Comparison of ENCODE assay signal across 17 cellular contexts in the genomic region with DNA sequence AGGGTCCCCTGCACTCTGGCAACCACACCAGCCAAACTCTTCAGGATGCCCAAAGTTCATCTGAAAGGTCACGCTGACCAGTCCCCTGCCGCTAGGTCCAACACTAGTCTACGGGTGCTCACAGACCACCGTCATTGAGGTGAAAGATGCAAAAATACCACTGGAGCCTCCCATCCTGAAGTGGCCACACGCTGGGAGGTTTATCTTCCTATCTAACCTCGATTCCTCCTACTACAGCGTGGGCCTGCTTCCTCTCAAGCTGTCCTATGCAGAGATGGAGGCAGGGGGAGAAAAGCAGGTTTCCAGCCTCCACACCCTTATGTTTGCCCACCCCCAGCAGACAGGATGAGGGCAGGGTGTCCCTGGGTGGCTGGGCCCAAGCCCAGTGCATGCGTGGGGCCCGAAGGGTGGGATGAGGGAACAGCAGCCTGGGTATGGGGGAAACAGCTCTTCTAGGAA. TPM values are rescaled to one million over a fixed set of nuclear protein-coding genes. Genes with fewer than 3 reads are reported as not detected.
DNase-seq lines count a peak whose midpoint lies in the region; ATAC-seq and TF ChIP-seq lines count a peak whose summit lies in the region.
"Had no signal": no experiment of that assay in that cellular context is flagged by ENCODE, and none has a peak within 500 bp of the region (broad histone marks: within the 10 kb centered on the region; RNA-seq: fewer than 3 reads in every experiment).

No MANE protein-coding gene starts in this region.

- no peak for DNase-seq in Caco-2
- DNase-seq in NT2/D1 (ENCODE audit: low read depth, low spot score), result no peak
- DNase-seq in NCI-H1417 (lab: John Stamatoyannopoulos, UW), result no peak
- no peak for DNase-seq in activated CD4-positive, alpha-beta memory T cell treated with anti-CD3 and anti-CD28 coated beads for 36 hours
- no peak for DNase-seq in NAMALWA (ENCODE audit: low spot score)
- DNase-seq: CD8-positive, alpha-beta memory T cell; KBM-7; MM.1S; NCI-H1092; NCI-H146; NCI-H2029; NCI-H510A; NCI-H748 treated with DMSO at 0.1 percent for 48 hours had no signal

- H3K36me3 ChIP-seq in Caco-2 (ENCODE audit: control insufficient read depth, insufficient read depth, low read length) (no peaks in the 10 kb centered on the region), NT2/D1 (ENCODE audit: insufficient read depth, insufficient read length, low read length) (no peaks in the 10 kb centered on the region)

- H3K36me3 Mint-ChIP-seq in Caco-2 (ENCODE audit: insufficient read depth, unreplicated experiment) (peaks cover 7% of the 10 kb centered on the region), nephron (ENCODE audit: low read depth) (no peaks in the 10 kb centered on the region)
- no peaks in the 10 kb centered on the region for H3K36me3 Mint-ChIP-seq in activated CD4-positive, alpha-beta memory T cell treated with anti-CD3 and anti-CD28 coated beads for 36 hours
- H3K36me3 Mint-ChIP-seq: CD8-positive, alpha-beta memory T cell had no signal

- CTCF ChIA-PET in Caco-2 (lab: Charles Lee), result interaction anchor here (0.6 to 4.2 kb wide), 7 partner anchors 12 to 176 kb away, joined by 3 to 35 read pairs (median 5); no protein-coding TSS in a partner anchor
- CTCF ChIA-PET in activated CD4-positive, alpha-beta memory T cell treated with anti-CD3 and anti-CD28 coated beads for 36 hours (lab: Charles Lee), result interaction anchor here (1.1 to 2.7 kb wide), 4 partner anchors 15 to 68 kb away, joined by 3 to 10 read pairs (median 6); no protein-coding TSS in a partner anchor

- no peak for ATAC-seq in HG03280 (IDR thresholded peaks at IDR 0.05; ENCODE audit: unreplicated experiment)

- H3K27ac Mint-ChIP-seq in Caco-2 (ENCODE audit: unreplicated experiment) (peak overlapping the region; percentile 57), nephron (peak overlapping the region in 2 of 3 experiments; percentile 10 to 54)
- no peak overlapping the region for H3K27ac Mint-ChIP-seq in activated CD4-positive, alpha-beta memory T cell treated with anti-CD3 and anti-CD28 coated beads for 36 hours

- H3K27me3 Mint-ChIP-seq in Caco-2 (ENCODE audit: insufficient read depth, unreplicated experiment) (no peaks in the 10 kb centered on the region), nephron (ENCODE audit: low read depth) (peaks cover 59% of the 10 kb centered on the region)
- H3K27me3 Mint-ChIP-seq in activated CD4-positive, alpha-beta memory T cell treated with anti-CD3 and anti-CD28 coated beads for 36 hours, result peaks cover 59% of the 10 kb centered on the region

- peak overlapping the region; percentile 14 for H3K9ac ChIP-seq in NT2/D1 (ENCODE audit: insufficient read length, low read depth)

- intact Hi-C loops in Caco-2 (cut with micrococcal nuclease; ENCODE audit: unreplicated experiment), result no loop called here
- intact Hi-C loops in activated CD4-positive, alpha-beta memory T cell treated with anti-CD3 and anti-CD28 coated beads for 36 hours (cut with micrococcal nuclease), result no loop called here

- POLR2A ChIA-PET in Caco-2 (lab: Charles Lee), result no interaction called here
- POLR2A ChIA-PET in activated CD4-positive, alpha-beta memory T cell treated with anti-CD3 and anti-CD28 coated beads for 36 hours (lab: Charles Lee), result no interaction called here

- H3K4me1 ChIP-seq in Caco-2, result peaks cover 41% of the 10 kb centered on the region
- peaks cover 62% of the 10 kb centered on the region for H3K4me1 ChIP-seq in NT2/D1 (ENCODE audit: insufficient read depth, insufficient read length)

- H3K9me3 ChIP-seq in Caco-2, result no peaks in the 10 kb centered on the region
- H3K9me3 ChIP-seq in NT2/D1 (ENCODE audit: insufficient read depth, low read length), result no peaks in the 10 kb centered on the region

- H3K9me3 Mint-ChIP-seq in Caco-2 (ENCODE audit: unreplicated experiment) (no peaks in the 10 kb centered on the region), nephron (no peaks in the 10 kb centered on the region)
- H3K9me3 Mint-ChIP-seq in activated CD4-positive, alpha-beta memory T cell treated with anti-CD3 and anti-CD28 coated beads for 36 hours, result no peaks in the 10 kb centered on the region
- H3K9me3 Mint-ChIP-seq: CD8-positive, alpha-beta memory T cell had no signal

- TF ChIP-seq CTCF in Caco-2 (IDR thresholded peaks at IDR 0.05; ENCODE audit: insufficient read depth in 1 of 2, low read depth in 1 of 2, low read length in 1 of 2, severe bottlenecking in 1 of 2, unreplicated experiment in 1 of 2) (no peak), nephron (IDR thresholded peaks at IDR 0.05; ENCODE audit: unreplicated experiment in 3 of 3) (no peak)

- H3K4me1 Mint-ChIP-seq in Caco-2 (ENCODE audit: low read depth, unreplicated experiment) (peaks cover 35% of the 10 kb centered on the region), nephron (peaks cover 69% of the 10 kb centered on the region)
- H3K4me1 Mint-ChIP-seq in activated CD4-positive, alpha-beta memory T cell treated with anti-CD3 and anti-CD28 coated beads for 36 hours (ENCODE audit: low read depth), result no peaks in the 10 kb centered on the region

- H3K4me3 ChIP-seq in Caco-2 (ENCODE audit: low read depth, low read length), result no peak overlapping the region
- no peak overlapping the region for H3K4me3 ChIP-seq in NT2/D1 (ENCODE audit: insufficient read length, low read depth)

- peak overlapping the region; percentile 75 for H3K27ac ChIP-seq in cingulate gyrus (ENCODE audit: low read depth, low read length)
- H3K27ac ChIP-seq: RWPE1 had no signal

- no peak overlapping the region for H3K4me3 Mint-ChIP-seq in Caco-2 (ENCODE audit: unreplicated experiment)
- no peak overlapping the region for H3K4me3 Mint-ChIP-seq in nephron
- no peak overlapping the region for H3K4me3 Mint-ChIP-seq in activated CD4-positive, alpha-beta memory T cell treated with anti-CD3 and anti-CD28 coated beads for 36 hours
- H3K4me3 Mint-ChIP-seq: CD8-positive, alpha-beta memory T cell had no signal

- BruUV-seq in Caco-2 (replicated peaks; lab: Mats Ljungman, UMichigan), result no TSS peak

- H3K27me3 ChIP-seq in Caco-2 (replicated peaks; ENCODE audit: control insufficient read depth, insufficient read depth, low read length) (no peaks in the 10 kb centered on the region), NT2/D1 (ENCODE audit: insufficient read depth, insufficient read length) (peaks cover 10% of the 10 kb centered on the region)

RNA-seq across cellular contexts. Expression of a gene that starts 6.3 kb away (rescaled TPM):
- total RNA-seq in Caco-2 (2022), result 23.6 and 25.8 TPM in 2 replicates
- total RNA-seq in activated CD4-positive, alpha-beta memory T cell treated with anti-CD3 and anti-CD28 coated beads for 36 hours, result 1 to 10 TPM in 1 of 2 experiments, under 1 TPM in 1; 0.92 to 1.6 TPM
